16 cellular contexts compared by ENCODE assay signal in genomic region chr15:65923264-65923663, GRCh38. TPM values are rescaled to one million over a fixed set of nuclear protein-coding genes. Genes with fewer than 3 reads are reported as not detected.
DNase-seq lines count a peak whose midpoint lies in the region; ATAC-seq lines count a peak whose summit lies in the region.
"Had no signal": no experiment of that assay in that cellular context is flagged by ENCODE, and none has a peak within 500 bp of the region (broad histone marks: within the 10 kb centered on the region; RNA-seq: fewer than 3 reads in every experiment).

No MANE protein-coding gene starts in this region.

- CTCF ChIA-PET in naive thymus-derived CD4-positive, alpha-beta T cell (lab: Charles Lee): no interaction called here

- H3K27me3 ChIP-seq in naive thymus-derived CD4-positive, alpha-beta T cell (ENCODE audit: control insufficient read depth in 2 of 2, insufficient read depth in 2 of 2, low read length in 2 of 2): no peaks in the 10 kb centered on the region
- H3K27me3 ChIP-seq: BLaER1 had no signal

- H3K4me1 ChIP-seq in naive thymus-derived CD4-positive, alpha-beta T cell (ENCODE audit: control insufficient read depth in 2 of 2, insufficient read depth in 2 of 2, low read length in 2 of 2): no peaks in the 10 kb centered on the region

- H3K27ac Mint-ChIP-seq in natural killer cell treated with Interleukin-12 subunit alpha and Interleukin-12 subunit beta and Interleukin-15 and Interleukin-18, amount 100 ng/mL, for 72 hours: no peak overlapping the region
- H3K27ac Mint-ChIP-seq in naive thymus-derived CD4-positive, alpha-beta T cell: peak overlapping the region in 2 of 9 donors; percentile 2 to 82

- no peak overlapping the region for H3K27ac ChIP-seq in naive thymus-derived CD4-positive, alpha-beta T cell (ENCODE audit: low read depth, low read length)
- H3K27ac ChIP-seq: BLaER1, GM23248 had no signal

- no peaks in the 10 kb centered on the region for H3K36me3 Mint-ChIP-seq in natural killer cell treated with Interleukin-12 subunit alpha and Interleukin-12 subunit beta and Interleukin-15 and Interleukin-18, amount 100 ng/mL, for 72 hours
- H3K36me3 Mint-ChIP-seq in naive thymus-derived CD4-positive, alpha-beta T cell: peaks cover 0 to 18% (median 0%) of the 10 kb centered on the region in 5 donors
- H3K36me3 Mint-ChIP-seq: CD4-positive, alpha-beta memory T cell had no signal

- no peak overlapping the region for H3K4me3 Mint-ChIP-seq in natural killer cell treated with Interleukin-12 subunit alpha and Interleukin-12 subunit beta and Interleukin-15 and Interleukin-18, amount 100 ng/mL, for 72 hours
- H3K4me3 Mint-ChIP-seq in naive thymus-derived CD4-positive, alpha-beta T cell: no peak overlapping the region
- H3K4me3 Mint-ChIP-seq: CD14-positive monocyte; CD4-positive, alpha-beta memory T cell had no signal

- H3K9me3 Mint-ChIP-seq in natural killer cell treated with Interleukin-12 subunit alpha and Interleukin-12 subunit beta and Interleukin-15 and Interleukin-18, amount 100 ng/mL, for 72 hours: no peaks in the 10 kb centered on the region
- no peaks in the 10 kb centered on the region for H3K9me3 Mint-ChIP-seq in naive thymus-derived CD4-positive, alpha-beta T cell
- H3K9me3 Mint-ChIP-seq: CD14-positive monocyte; CD4-positive, alpha-beta memory T cell had no signal

- DNase-seq in NCI-H1105 treated with DMSO at 0.1 percent for 48 hours (lab: John Stamatoyannopoulos, UW) (peak; percentile 11), NCI-H1105 (lab: John Stamatoyannopoulos, UW) (no peak), NCI-H69 (lab: John Stamatoyannopoulos, UW) (peak; percentile 27), cerebellum (ENCODE audit: low spot score) (peak; percentile 76), OCI-M2 (lab: John Stamatoyannopoulos, UW; ENCODE audit: unreplicated experiment) (no peak)
- DNase-seq in natural killer cell treated with Interleukin-12 subunit alpha and Interleukin-12 subunit beta and Interleukin-15 and Interleukin-18, amount 100 ng/mL, for 72 hours (ENCODE audit: low spot score): no peak
- DNase-seq in naive thymus-derived CD4-positive, alpha-beta T cell: no peak
- DNase-seq: 8988T; CD4-positive, alpha-beta memory T cell; DMS53; DND-41; EL; GM23248; HCEC 1CT had no signal

- no peak for ATAC-seq in natural killer cell treated with Interleukin-12 subunit alpha and Interleukin-12 subunit beta and Interleukin-15 and Interleukin-18, amount 100 ng/mL, for 72 hours
- ATAC-seq in naive thymus-derived CD4-positive, alpha-beta T cell: no peak

- no peaks in the 10 kb centered on the region for H3K9me3 ChIP-seq in naive thymus-derived CD4-positive, alpha-beta T cell (ENCODE audit: control insufficient read depth in 2 of 3, low read length in 3 of 3)
- H3K9me3 ChIP-seq: BLaER1 had no signal

- POLR2A ChIA-PET in naive thymus-derived CD4-positive, alpha-beta T cell (lab: Charles Lee): no interaction called here

- H3K36me3 ChIP-seq in naive thymus-derived CD4-positive, alpha-beta T cell (ENCODE audit: control insufficient read depth in 2 of 3, insufficient read depth in 3 of 3, low read length in 3 of 3): no peaks in the 10 kb centered on the region
- H3K36me3 ChIP-seq: BLaER1 had no signal

- no peak overlapping the region for H3K4me3 ChIP-seq in naive thymus-derived CD4-positive, alpha-beta T cell (ENCODE audit: low read length)
- H3K4me3 ChIP-seq: BLaER1, GM23248 had no signal

- H3K27me3 Mint-ChIP-seq in natural killer cell treated with Interleukin-12 subunit alpha and Interleukin-12 subunit beta and Interleukin-15 and Interleukin-18, amount 100 ng/mL, for 72 hours: no peaks in the 10 kb centered on the region
- H3K27me3 Mint-ChIP-seq in naive thymus-derived CD4-positive, alpha-beta T cell: no peaks in the 10 kb centered on the region
- H3K27me3 Mint-ChIP-seq: CD4-positive, alpha-beta memory T cell had no signal

- intact Hi-C loops in naive thymus-derived CD4-positive, alpha-beta T cell (cut with micrococcal nuclease): no loop called here

- H3K4me1 Mint-ChIP-seq in natural killer cell treated with Interleukin-12 subunit alpha and Interleukin-12 subunit beta and Interleukin-15 and Interleukin-18, amount 100 ng/mL, for 72 hours (ENCODE audit: low read depth in 2 of 2): peaks cover 7 to 8% of the 10 kb centered on the region in 2 donors
- peaks cover 0 to 15% (median 0%) of the 10 kb centered on the region in 7 donors for H3K4me1 Mint-ChIP-seq in naive thymus-derived CD4-positive, alpha-beta T cell
- H3K4me1 Mint-ChIP-seq: CD14-positive monocyte; CD4-positive, alpha-beta memory T cell had no signal

RNA-seq across cellular contexts. Expression of gene RAB11A, which starts 54.0 kb away (rescaled TPM):
- total RNA-seq in cerebellum: 91.4 TPM
- 100 to 1,000 TPM; 101 to 164 TPM for total RNA-seq in natural killer cell treated with Interleukin-12 subunit alpha and Interleukin-12 subunit beta and Interleukin-15 and Interleukin-18, amount 100 ng/mL, for 72 hours
- total RNA-seq in naive thymus-derived CD4-positive, alpha-beta T cell: 100 to 1,000 TPM in 2 of 5 experiments, 10 to 100 TPM in 3; 80.9 to 201 (median 88.7) TPM
- 100 to 1,000 TPM; 213 to 224 TPM for polyA plus RNA-seq in naive thymus-derived CD4-positive, alpha-beta T cell

Comparison
In these comparisons a context has a peak if more than half of its experiments do, and no peak if none do; other contexts are left out.
1. DNase-seq: peak in NCI-H1105 treated with DMSO at 0.1 percent for 48 hours (single experiment), NCI-H69 (single experiment) and cerebellum (single experiment); none in NCI-H1105 (single experiment), OCI-M2 (single experiment), natural killer cell treated with Interleukin-12 subunit alpha and Interleukin-12 subunit beta and Interleukin-15 and Interleukin-18, amount 100 ng/mL, for 72 hours (single experiment) and naive thymus-derived CD4-positive, alpha-beta T cell (0 of 9).